ENCODE assay signal across 18 cellular contexts in the genomic region with DNA sequence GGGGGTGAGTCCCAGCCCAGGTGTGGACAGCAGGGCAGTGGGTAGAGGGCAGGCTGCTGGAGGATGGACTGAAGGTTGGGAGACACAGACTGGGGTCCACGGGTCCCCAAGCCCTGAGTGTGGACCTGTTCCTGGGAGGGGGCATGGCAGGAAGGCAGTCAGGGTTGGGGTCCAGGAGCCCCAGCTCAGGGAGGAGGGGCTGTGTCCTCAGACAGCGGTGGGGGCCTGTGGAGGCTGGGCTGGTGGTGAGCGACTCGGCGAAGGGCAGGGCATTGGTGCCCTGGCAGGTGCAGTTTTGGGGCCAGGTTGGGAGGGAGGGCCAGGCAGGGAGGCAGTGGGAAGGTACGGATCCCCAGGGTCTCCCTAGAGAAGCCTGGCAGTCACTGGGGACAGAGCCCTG. TPM values are rescaled to one million over a fixed set of nuclear protein-coding genes. Genes with fewer than 3 reads are reported as not detected.
DNase-seq lines count a peak whose midpoint lies in the region; ATAC-seq lines count a peak whose summit lies in the region.
"Had no signal": no experiment of that assay in that cellular context is flagged by ENCODE, and none has a peak within 500 bp of the region (broad histone marks: within the 10 kb centered on the region; RNA-seq: fewer than 3 reads in every experiment).

No MANE protein-coding gene starts in this region.

- H3K4me1 Mint-ChIP-seq in activated naive CD4-positive, alpha-beta T cell treated with anti-CD3 and anti-CD28 coated beads, Interleukin-2, amount 10 ng/mL, durations not matched to agents 7 days and 5 days, result no peaks in the 10 kb centered on the region
- H3K4me1 Mint-ChIP-seq in stimulated activated naive CD8-positive, alpha-beta T cell treated with anti-CD3 and anti-CD28 coated beads, Interleukin-15, amount 100 ng/mL, for 72 hours, result no peaks in the 10 kb centered on the region

- no peaks in the 10 kb centered on the region for H3K36me3 Mint-ChIP-seq in activated naive CD4-positive, alpha-beta T cell treated with anti-CD3 and anti-CD28 coated beads, Interleukin-2, amount 10 ng/mL, durations not matched to agents 7 days and 5 days

- intact Hi-C loops in left colon (cut with DNase I, micrococcal nuclease), result no loop called here

- ATAC-seq in stimulated activated naive CD8-positive, alpha-beta T cell treated with anti-CD3 and anti-CD28 coated beads, Interleukin-15, amount 100 ng/mL, for 72 hours, result no peak
- no peak for ATAC-seq in stimulated activated naive CD8-positive, alpha-beta T cell treated with anti-CD3 and anti-CD28 coated beads, Interleukin-15, Interleukin-2, amounts not matched to agents 100 U/mL and 50 U/mL, for 24 hours
- peak; percentile 4 for ATAC-seq in left colon
- ATAC-seq: HepG2 had no signal

- H3K27me3 Mint-ChIP-seq in activated naive CD4-positive, alpha-beta T cell treated with anti-CD3 and anti-CD28 coated beads, Interleukin-2, amount 10 ng/mL, durations not matched to agents 7 days and 5 days, result peaks cover 18% of the 10 kb centered on the region
- peaks cover 31% of the 10 kb centered on the region for H3K27me3 Mint-ChIP-seq in stimulated activated naive CD8-positive, alpha-beta T cell treated with anti-CD3 and anti-CD28 coated beads, Interleukin-15, amount 100 ng/mL, for 72 hours

- no peak for DNase-seq in activated naive CD4-positive, alpha-beta T cell treated with anti-CD3 and anti-CD28 coated beads, Interleukin-2, amount 10 ng/mL, durations not matched to agents 7 days and 5 days
- no peak for DNase-seq in activated naive CD4-positive, alpha-beta T cell treated with anti-CD3 and anti-CD28 coated beads, Interleukin-2, amount 50 U/mL, for 16 hours
- DNase-seq in stimulated activated naive CD8-positive, alpha-beta T cell treated with anti-CD3 and anti-CD28 coated beads, Interleukin-15, amount 100 ng/mL, for 72 hours, result no peak
- no peak for DNase-seq in stimulated activated naive CD8-positive, alpha-beta T cell treated with anti-CD3 and anti-CD28 coated beads, Interleukin-15, Interleukin-2, amounts not matched to agents 100 U/mL and 50 U/mL, for 24 hours
- DNase-seq in left colon, result no peak
- DNase-seq in nucleus accumbens (lab: John Stamatoyannopoulos, UW), result no peak
- DNase-seq in retina, result no peak
- DNase-seq in hypothalamus (lab: John Stamatoyannopoulos, UW), result no peak
- DNase-seq: 8988T; AML-193; CD4-positive, alpha-beta T cell; DMS153; DMS79 treated with DMSO at 0.1 percent for 48 hours; EL; GM23248; H9 had no signal

- no peaks in the 10 kb centered on the region for H3K9me3 Mint-ChIP-seq in activated naive CD4-positive, alpha-beta T cell treated with anti-CD3 and anti-CD28 coated beads, Interleukin-2, amount 10 ng/mL, durations not matched to agents 7 days and 5 days
- no peaks in the 10 kb centered on the region for H3K9me3 Mint-ChIP-seq in stimulated activated naive CD8-positive, alpha-beta T cell treated with anti-CD3 and anti-CD28 coated beads, Interleukin-15, amount 100 ng/mL, for 72 hours
- H3K9me3 Mint-ChIP-seq: CD4-positive, alpha-beta T cell; H9 had no signal

- no peak overlapping the region for H3K4me3 Mint-ChIP-seq in activated naive CD4-positive, alpha-beta T cell treated with anti-CD3 and anti-CD28 coated beads, Interleukin-2, amount 10 ng/mL, durations not matched to agents 7 days and 5 days
- H3K4me3 Mint-ChIP-seq in stimulated activated naive CD8-positive, alpha-beta T cell treated with anti-CD3 and anti-CD28 coated beads, Interleukin-15, amount 100 ng/mL, for 72 hours, result no peak overlapping the region
- H3K4me3 Mint-ChIP-seq: CD4-positive, alpha-beta T cell; H9 had no signal

- CTCF ChIA-PET in activated naive CD4-positive, alpha-beta T cell treated with anti-CD3 and anti-CD28 coated beads, Interleukin-2, amount 10 ng/mL, durations not matched to agents 7 days and 5 days (lab: Charles Lee), result no interaction called here

- H3K27ac Mint-ChIP-seq in activated naive CD4-positive, alpha-beta T cell treated with anti-CD3 and anti-CD28 coated beads, Interleukin-2, amount 10 ng/mL, durations not matched to agents 7 days and 5 days, result peak overlapping the region; percentile 45
- peak overlapping the region; percentile 61 to 66 for H3K27ac Mint-ChIP-seq in stimulated activated naive CD8-positive, alpha-beta T cell treated with anti-CD3 and anti-CD28 coated beads, Interleukin-15, amount 100 ng/mL, for 72 hours
- H3K27ac Mint-ChIP-seq: CD4-positive, alpha-beta T cell; H9 had no signal

RNA-seq across cellular contexts. Expression of a gene that starts 34.0 kb away (rescaled TPM):
- total RNA-seq in left colon, result under 1 TPM; 0.24 to 0.70 TPM
- total RNA-seq: CD4-positive, alpha-beta T cell; GM23248; HT1080 had no signal

RNA-seq across cellular contexts. Expression of a gene that starts 35.1 kb away (rescaled TPM):
- 100 to 1,000 TPM; 146 to 155 TPM for total RNA-seq in left colon

RNA-seq across cellular contexts. Expression of a gene that starts 55.3 kb away (rescaled TPM):
- total RNA-seq in left colon, result not detected
- total RNA-seq: GM23248, HT1080 had no signal
